ENCODE assay signal across 18 cellular contexts in the genomic region with DNA sequence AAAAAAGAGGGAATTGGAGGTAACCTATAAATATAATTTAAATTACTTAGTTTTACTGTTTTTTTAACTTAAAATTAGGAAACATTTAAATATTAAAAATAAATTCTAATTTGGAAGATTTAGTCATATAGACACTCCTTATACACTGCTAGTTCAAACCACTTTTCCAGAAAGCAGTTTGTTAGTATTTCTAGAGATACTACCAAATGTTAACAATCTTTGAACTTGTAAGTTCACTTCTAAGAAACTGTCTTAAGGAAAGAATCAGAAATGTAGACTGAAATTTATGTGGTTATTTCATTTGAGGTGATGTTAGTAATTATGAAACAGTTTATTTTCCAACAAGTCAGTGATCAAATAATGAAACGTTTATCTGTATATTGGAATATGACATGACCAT. TPM values are rescaled to one million over a fixed set of nuclear protein-coding genes. Genes with fewer than 3 reads are reported as not detected.
DNase-seq lines count a peak whose midpoint lies in the region; FAIRE-seq and TF ChIP-seq lines count a peak whose summit lies in the region.
"Had no signal": no experiment of that assay in that cellular context is flagged by ENCODE, and none has a peak within 500 bp of the region (broad histone marks: within the 10 kb centered on the region; RNA-seq: fewer than 3 reads in every experiment).

No MANE protein-coding gene starts in this region.

- no peak overlapping the region for H3K4me3 ChIP-seq in kidney (ENCODE audit: low read length in 2 of 2)

- TF ChIP-seq CTCF in kidney (IDR thresholded peaks at IDR 0.05; ENCODE audit: borderline replicate concordance, extremely low read depth, insufficient read depth), result no peak

- no peak overlapping the region for H3K27ac ChIP-seq in kidney (ENCODE audit: low read depth in 2 of 2, low read length in 2 of 2)

- H3K9ac ChIP-seq in kidney (ENCODE audit: low read length in 2 of 2), result no peak overlapping the region

- no peaks in the 10 kb centered on the region for H3K9me3 ChIP-seq in kidney (ENCODE audit: control insufficient read depth in 1 of 2, low read length in 2 of 2)

- no peak overlapping the region for H3K4me3 Mint-ChIP-seq in activated CD4-positive, alpha-beta T cell treated with anti-CD3 and anti-CD28 coated beads, Interleukin-2, amount 10 ng/mL, durations not matched to agents 24 days and 14 days
- no peak overlapping the region for H3K4me3 Mint-ChIP-seq in activated T-helper 1 cell treated with anti-CD3 and anti-CD28 coated beads, Interleukin-12 subunit alpha, Interleukin-12 subunit beta, Interleukin-2, Interleukin-4 antibody, amounts not matched to agents 30 ng/mL and 10 ng/mL and 1 ng/mL, durations not matched to agents 14 hours and 24 hours and 36 hours
- H3K4me3 Mint-ChIP-seq: B cell; CD4-positive, alpha-beta T cell; HFFc6 had no signal

- peak overlapping the region; percentile 58 for H3K27ac Mint-ChIP-seq in activated CD4-positive, alpha-beta T cell treated with anti-CD3 and anti-CD28 coated beads, Interleukin-2, amount 10 ng/mL, durations not matched to agents 24 days and 14 days
- peak overlapping the region; percentile 40 for H3K27ac Mint-ChIP-seq in activated T-helper 1 cell treated with anti-CD3 and anti-CD28 coated beads, Interleukin-12 subunit alpha, Interleukin-12 subunit beta, Interleukin-2, Interleukin-4 antibody, amounts not matched to agents 30 ng/mL and 10 ng/mL and 1 ng/mL, durations not matched to agents 14 hours and 24 hours and 36 hours
- H3K27ac Mint-ChIP-seq: B cell; CD4-positive, alpha-beta T cell; HFFc6 had no signal

- peaks cover 4% of the 10 kb centered on the region for H3K9me3 Mint-ChIP-seq in activated CD4-positive, alpha-beta T cell treated with anti-CD3 and anti-CD28 coated beads, Interleukin-2, amount 10 ng/mL, durations not matched to agents 24 days and 14 days
- peaks cover 4% of the 10 kb centered on the region for H3K9me3 Mint-ChIP-seq in activated T-helper 1 cell treated with anti-CD3 and anti-CD28 coated beads, Interleukin-12 subunit alpha, Interleukin-12 subunit beta, Interleukin-2, Interleukin-4 antibody, amounts not matched to agents 30 ng/mL and 10 ng/mL and 1 ng/mL, durations not matched to agents 14 hours and 24 hours and 36 hours
- H3K9me3 Mint-ChIP-seq: CD4-positive, alpha-beta T cell; HFFc6 had no signal

- peaks cover 39% of the 10 kb centered on the region for H3K36me3 Mint-ChIP-seq in activated CD4-positive, alpha-beta T cell treated with anti-CD3 and anti-CD28 coated beads, Interleukin-2, amount 10 ng/mL, durations not matched to agents 24 days and 14 days (ENCODE audit: low read depth)
- peaks cover 22% of the 10 kb centered on the region for H3K36me3 Mint-ChIP-seq in activated T-helper 1 cell treated with anti-CD3 and anti-CD28 coated beads, Interleukin-12 subunit alpha, Interleukin-12 subunit beta, Interleukin-2, Interleukin-4 antibody, amounts not matched to agents 30 ng/mL and 10 ng/mL and 1 ng/mL, durations not matched to agents 14 hours and 24 hours and 36 hours (ENCODE audit: low read depth)

- H3K4me1 ChIP-seq in kidney (ENCODE audit: control insufficient read depth in 1 of 2, insufficient read depth in 1 of 2, low read depth in 1 of 2, low read length in 2 of 2), result no peaks in the 10 kb centered on the region

- H3K4me1 Mint-ChIP-seq in activated CD4-positive, alpha-beta T cell treated with anti-CD3 and anti-CD28 coated beads, Interleukin-2, amount 10 ng/mL, durations not matched to agents 24 days and 14 days, result peaks cover 14% of the 10 kb centered on the region
- H3K4me1 Mint-ChIP-seq in activated T-helper 1 cell treated with anti-CD3 and anti-CD28 coated beads, Interleukin-12 subunit alpha, Interleukin-12 subunit beta, Interleukin-2, Interleukin-4 antibody, amounts not matched to agents 30 ng/mL and 10 ng/mL and 1 ng/mL, durations not matched to agents 14 hours and 24 hours and 36 hours (ENCODE audit: low read depth), result peaks cover 12% of the 10 kb centered on the region

- intact Hi-C loops in activated CD4-positive, alpha-beta T cell treated with anti-CD3 and anti-CD28 coated beads, Interleukin-2, amount 10 ng/mL, durations not matched to agents 24 days and 14 days (cut with micrococcal nuclease), result loop anchor here (2.0 kb wide), 1 partner anchor 37 kb away; no protein-coding TSS in a partner anchor
- intact Hi-C loops in activated T-helper 1 cell treated with anti-CD3 and anti-CD28 coated beads, Interleukin-12 subunit alpha, Interleukin-12 subunit beta, Interleukin-2, Interleukin-4 antibody, amounts not matched to agents 30 ng/mL and 10 ng/mL and 1 ng/mL, durations not matched to agents 14 hours and 24 hours and 36 hours (cut with micrococcal nuclease), result loop anchor here (2.0 kb wide), 1 partner anchor 141 kb away; no protein-coding TSS in a partner anchor
- intact Hi-C loops in kidney (cut with DNase I), result no loop called here

- peak; percentile 43 for FAIRE-seq in A204.1 (lab: Jason Lieb, UNC)
- peak; percentile 27 for FAIRE-seq in kidney (lab: Jason Lieb, UNC)
- FAIRE-seq: GM12891, GM19239, H1 had no signal

- no peak for DNase-seq in activated CD4-positive, alpha-beta T cell treated with anti-CD3 and anti-CD28 coated beads, Interleukin-2, amount 10 ng/mL, durations not matched to agents 24 days and 14 days
- no peak for DNase-seq in activated CD4-positive, alpha-beta T cell treated with anti-CD3 and anti-CD28 coated beads, Interleukin-2, amount 50 U/mL, for 48 hours
- DNase-seq in activated T-helper 1 cell treated with anti-CD3 and anti-CD28 coated beads, Interleukin-12 subunit alpha, Interleukin-12 subunit beta, Interleukin-2, Interleukin-4 antibody, amounts not matched to agents 30 ng/mL and 10 ng/mL and 1 ng/mL, durations not matched to agents 14 hours and 24 hours and 36 hours (ENCODE audit: low spot score), result no peak
- DNase-seq in kidney (no peak), NAMALWA (ENCODE audit: low spot score) (no peak), NCI-H748 (lab: John Stamatoyannopoulos, UW; ENCODE audit: unreplicated experiment) (no peak), NCI-H1092 (lab: John Stamatoyannopoulos, UW) (no peak)
- DNase-seq: C1 segment of cervical spinal cord; Calu3; CD4-positive, alpha-beta T cell; DMS79; HCEC 1CT; HFFc6 had no signal

- H3K27me3 Mint-ChIP-seq in activated CD4-positive, alpha-beta T cell treated with anti-CD3 and anti-CD28 coated beads, Interleukin-2, amount 10 ng/mL, durations not matched to agents 24 days and 14 days, result no peaks in the 10 kb centered on the region
- no peaks in the 10 kb centered on the region for H3K27me3 Mint-ChIP-seq in activated T-helper 1 cell treated with anti-CD3 and anti-CD28 coated beads, Interleukin-12 subunit alpha, Interleukin-12 subunit beta, Interleukin-2, Interleukin-4 antibody, amounts not matched to agents 30 ng/mL and 10 ng/mL and 1 ng/mL, durations not matched to agents 14 hours and 24 hours and 36 hours (ENCODE audit: insufficient read depth)
- H3K27me3 Mint-ChIP-seq: B cell; CD4-positive, alpha-beta T cell had no signal

- no peaks in the 10 kb centered on the region for H3K36me3 ChIP-seq in kidney (ENCODE audit: control insufficient read depth in 1 of 2, insufficient read depth in 2 of 2, low read length in 2 of 2)

RNA-seq across cellular contexts. Expression of gene CTDSPL2, which starts 22.7 kb away (rescaled TPM):
- 67.2 and 69.0 TPM in 2 replicates for total RNA-seq in activated CD4-positive, alpha-beta T cell treated with anti-CD3 and anti-CD28 coated beads, Interleukin-2, amount 10 ng/mL, durations not matched to agents 24 days and 14 days
- total RNA-seq in activated T-helper 1 cell treated with anti-CD3 and anti-CD28 coated beads, Interleukin-12 subunit alpha, Interleukin-12 subunit beta, Interleukin-2, Interleukin-4 antibody, amounts not matched to agents 30 ng/mL and 10 ng/mL and 1 ng/mL, durations not matched to agents 14 hours and 24 hours and 36 hours, result 65.9 and 66.0 TPM in 2 replicates
- total RNA-seq in kidney, result 37.8 TPM
- polyA plus RNA-seq in kidney (ENCODE audit: insufficient read depth, low read depth, low replicate concordance), result 4.2 TPM
